13 cellular contexts compared by ENCODE assay signal in genomic region chr11:130599073-130599654, GRCh38.
A peak's percentile ranks its signal among the peaks of the same experiment; 100 is the strongest.
DNase-seq lines count a peak whose midpoint lies in the region; ATAC-seq, FAIRE-seq and TF ChIP-seq lines count a peak whose summit lies in the region.
"Had no signal": no experiment of that assay in that cellular context is flagged by ENCODE, and none has a peak within 500 bp of the region (broad histone marks: within the 10 kb centered on the region; RNA-seq: fewer than 3 reads in every experiment).

No MANE protein-coding gene starts in this region.

- peak; percentile 48 for DNase-seq in AG10803 (ENCODE audit: low read depth)
- peak; percentile 28 for DNase-seq in NCI-H226
- DNase-seq in fibroblast of the aortic adventitia (ENCODE audit: low read depth): peak; percentile 63
- DNase-seq in midbrain (lab: John Stamatoyannopoulos, UW): peak; percentile 21
- DNase-seq in NCI-H526 (lab: John Stamatoyannopoulos, UW): no peak
- DNase-seq in amniotic stem cell (lab: John Stamatoyannopoulos, UW): no peak
- no peak for DNase-seq in GM12891 (ENCODE audit: insufficient read length, low spot score)
- DNase-seq: activated CD4-positive, alpha-beta T cell treated with anti-CD3 and anti-CD28 coated beads for 4 hours; NCI-H2029; NK-92 treated with Interleukin-12 subunit alpha and Interleukin-12 subunit beta, amount 100 ng/mL, for 24 hours; stimulated activated naive CD4-positive, alpha-beta T cell treated with Interleukin-2 at 50 U/mL for 16 hours; T-helper 2 cell had no signal

- no peak for TF ChIP-seq CTCF in AG10803 (conservative IDR thresholded peaks at IDR 0.05; ENCODE audit: low read length)
- no peak for TF ChIP-seq CTCF in fibroblast of the aortic adventitia (IDR thresholded peaks at IDR 0.05; ENCODE audit: insufficient read depth, low read length)

- no peak for ATAC-seq in HG02970 (IDR thresholded peaks at IDR 0.05; ENCODE audit: low FRiP score, unreplicated experiment)

- H3K4me3 ChIP-seq in AG10803 (ENCODE audit: low read length) (no peak overlapping the region), fibroblast of the aortic adventitia (ENCODE audit: low read depth, low read length) (no peak overlapping the region)

- TF ChIP-seq POLR2A in GM12891 (IDR thresholded peaks at IDR 0.05; ENCODE audit: low read depth, low read length): no peak

- FAIRE-seq in GM12891 (lab: Jason Lieb, UNC): no peak

TF ChIP-seq in GM12891, 5 proteins besides CTCF, POLR2A, EP300 and RAD21:
- no peak for TF ChIP-seq POLR2AphosphoS5 (IDR thresholded peaks at IDR 0.05; ENCODE audit: low read depth, low read length)
- TF ChIP-seq SPI1 (IDR thresholded peaks at IDR 0.05; ENCODE audit: low read depth, low read length): no peak
- TF ChIP-seq TAF1 (IDR thresholded peaks at IDR 0.05; ENCODE audit: low read depth, low read length): no peak
- no peak for TF ChIP-seq POU2F2 (IDR thresholded peaks at IDR 0.05; ENCODE audit: low read depth, low read length)
- no peak for TF ChIP-seq PAX5 (IDR thresholded peaks at IDR 0.05; ENCODE audit: insufficient read depth, low read length, severe bottlenecking)
TF ChIP-seq in GM12891: peak in this region for 0.

Comparison
In these comparisons a context has a peak if more than half of its experiments do, and no peak if none do; other contexts are left out.
1. DNase-seq: peak in AG10803 (single experiment), NCI-H226 (single experiment), fibroblast of the aortic adventitia (single experiment) and midbrain (single experiment); none in NCI-H526 (0 of 2), amniotic stem cell (single experiment) and GM12891 (single experiment).